In the genomic region with DNA sequence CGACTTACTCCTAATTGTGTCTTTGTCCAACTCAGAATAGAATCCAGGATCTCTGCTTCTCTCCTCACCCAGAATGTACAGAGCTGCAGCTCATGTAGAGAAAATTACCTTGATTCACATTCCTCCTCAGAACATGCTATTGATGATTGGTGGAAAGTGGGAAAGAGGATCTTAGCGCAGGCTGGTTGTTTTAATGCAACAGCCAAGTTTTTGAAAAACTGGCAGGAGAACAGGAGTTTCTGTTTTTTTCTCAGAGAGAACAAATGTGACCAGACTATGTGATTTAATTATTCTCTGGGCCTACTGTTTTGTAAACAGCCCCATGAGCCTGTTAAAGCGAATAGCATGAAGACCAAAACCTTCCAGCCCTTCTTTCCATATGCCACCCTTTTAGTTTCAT, we compare ENCODE assay signal across 17 cellular contexts.
DNase-seq lines count a peak whose midpoint lies in the region; ATAC-seq lines count a peak whose summit lies in the region.
"Had no signal": no experiment of that assay in that cellular context is flagged by ENCODE, and none has a peak within 500 bp of the region (broad histone marks: within the 10 kb centered on the region; RNA-seq: fewer than 3 reads in every experiment).

No MANE protein-coding gene starts in this region.

- DNase-seq in Ammon's horn (ENCODE audit: low spot score) (peak; percentile 49), globus pallidus (ENCODE audit: low spot score) (peak; percentile 50), pons (ENCODE audit: low spot score) (peak; percentile 72), DMS79 (lab: John Stamatoyannopoulos, UW) (no peak)
- DNase-seq in effector memory CD4-positive, alpha-beta T cell, result no peak
- DNase-seq: 8988T, DMS53, Kasumi-1, NCI-H1417 treated with DMSO at 0.1 percent for 48 hours, NCI-H187, NCI-H446, NCI-H526 treated with DMSO at 0.1 percent for 48 hours, OCI-M1, SJCRH30 had no signal

- no peak for ATAC-seq in HG02571 (IDR thresholded peaks at IDR 0.05; ENCODE audit: unreplicated experiment)
- no peak for ATAC-seq in HG03097 (IDR thresholded peaks at IDR 0.05; ENCODE audit: low FRiP score, unreplicated experiment)

- no peaks in the 10 kb centered on the region for H3K27me3 ChIP-seq in effector memory CD4-positive, alpha-beta T cell (replicated peaks; ENCODE audit: control insufficient read depth, insufficient read depth, low read length, poor library complexity, severe bottlenecking)
- H3K27me3 ChIP-seq: SJCRH30 had no signal

- no peaks in the 10 kb centered on the region for H3K9me3 ChIP-seq in effector memory CD4-positive, alpha-beta T cell (ENCODE audit: control insufficient read depth, low read length)
- H3K9me3 ChIP-seq: SJCRH30 had no signal

- H3K4me3 ChIP-seq in effector memory CD4-positive, alpha-beta T cell (ENCODE audit: insufficient read depth, low read depth, low read length, poor library complexity, severe bottlenecking), result no peak overlapping the region
- H3K4me3 ChIP-seq: SJCRH30 had no signal

- H3K36me3 ChIP-seq in effector memory CD4-positive, alpha-beta T cell (ENCODE audit: control insufficient read depth, insufficient read depth, low read length), result peaks cover 12% of the 10 kb centered on the region

- H3K27ac ChIP-seq in angular gyrus (ENCODE audit: low read depth, low read length), result peak overlapping the region; percentile 67
- no peak overlapping the region for H3K27ac ChIP-seq in effector memory CD4-positive, alpha-beta T cell (ENCODE audit: insufficient read depth, low read length, poor library complexity, severe bottlenecking)
- H3K27ac ChIP-seq: SJCRH30 had no signal

- no peaks in the 10 kb centered on the region for H3K4me1 ChIP-seq in effector memory CD4-positive, alpha-beta T cell (ENCODE audit: control insufficient read depth, insufficient read depth, low read length, poor library complexity, severe bottlenecking)
- H3K4me1 ChIP-seq: SJCRH30 had no signal

Comparison
In these comparisons a context has a peak if more than half of its experiments do, and no peak if none do; other contexts are left out.
1. DNase-seq: peak in Ammon's horn (single experiment), globus pallidus (single experiment) and pons (single experiment); none in DMS79 (single experiment) and effector memory CD4-positive, alpha-beta T cell (0 of 3).